ENCODE assay signal across 8 cellular contexts in the genomic region with DNA sequence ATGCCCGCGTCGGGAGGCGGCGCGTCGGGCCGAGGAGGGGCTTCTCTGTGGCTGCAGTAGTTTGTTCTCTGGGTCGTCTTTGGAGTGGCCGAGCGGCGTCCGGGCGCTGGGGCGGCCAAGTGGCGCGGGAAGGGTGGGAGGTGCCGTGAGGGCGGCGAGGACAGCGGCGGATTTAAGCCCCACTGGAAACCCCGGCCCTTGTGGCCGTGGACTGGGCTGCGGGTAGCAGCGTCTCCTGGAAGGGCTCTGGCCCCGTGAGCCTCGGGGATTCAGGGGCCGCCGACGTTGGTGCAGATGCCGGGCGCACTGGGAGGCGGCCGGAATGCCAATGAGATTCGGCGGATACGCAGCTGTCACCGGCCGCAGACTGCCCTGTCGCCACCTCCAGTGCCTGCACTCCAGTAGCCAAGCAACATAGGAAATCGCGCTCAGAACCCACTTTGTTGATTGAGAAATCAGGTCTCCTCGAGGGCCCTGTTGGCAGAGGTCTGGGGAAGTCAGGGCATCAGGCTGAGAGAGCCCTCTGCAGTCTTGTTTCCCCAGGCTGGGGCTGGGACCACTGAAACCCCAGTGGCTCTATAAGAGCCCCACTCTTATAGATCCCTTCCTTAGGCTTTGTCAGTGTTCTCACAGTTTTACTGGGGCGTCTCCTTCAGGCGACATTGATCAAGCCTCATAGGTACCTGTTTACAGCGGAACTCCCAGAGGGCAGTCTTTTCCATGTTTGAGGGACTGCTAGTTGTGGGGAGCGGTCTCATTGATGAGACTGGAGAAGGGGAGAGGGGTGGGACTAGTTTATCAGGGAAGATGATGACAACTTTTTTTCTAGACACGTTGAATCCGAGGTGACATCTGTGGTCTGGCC. TPM values are rescaled to one million over a fixed set of nuclear protein-coding genes. Genes with fewer than 3 reads are reported as not detected.
A peak's percentile ranks its signal among the peaks of the same experiment; 100 is the strongest.
DNase-seq lines count a peak whose midpoint lies in the region; ATAC-seq, FAIRE-seq and TF ChIP-seq lines count a peak whose summit lies in the region.

No MANE protein-coding gene starts in this region.

- H3K27me3 ChIP-seq in PC-9 (ENCODE audit: insufficient read depth, low read depth) (no peaks in the 10 kb centered on the region), bronchial epithelial cell (ENCODE audit: control insufficient read depth, insufficient read depth, low read length) (no peaks in the 10 kb centered on the region)

- H3K9me3 ChIP-seq in PC-9 (ENCODE audit: insufficient read depth, low read depth) (no peaks in the 10 kb centered on the region), kidney (ENCODE audit: control insufficient read depth in 1 of 2, low read length in 2 of 2) (no peaks in the 10 kb centered on the region)

- POLR2A ChIA-PET in PC-9 (lab: Charles Lee; ENCODE audit: unreplicated experiment): no interaction called here

- H3K27ac ChIP-seq in 22Rv1: peak overlapping the region; percentile 93
- H3K27ac ChIP-seq in PC-9: peak overlapping the region; percentile 42
- H3K27ac ChIP-seq in kidney (ENCODE audit: low read depth in 2 of 2, low read length in 2 of 2): peak overlapping the region; percentile 97 to 99

- H3K4me2 ChIP-seq in PC-9: peak overlapping the region; percentile 81

- intact Hi-C loops in PC-9 (cut with micrococcal nuclease; ENCODE audit: unreplicated experiment) (loop anchor here (1.0 kb wide), 1 partner anchor 59 kb away; the partner anchor contains the start of gene NAPB), kidney (cut with DNase I) (no loop called here)

- H3K4me3 Mint-ChIP-seq in stimulated activated memory B cell treated with anti-CD40 and anti-IgM and Interleukin-4, amounts not matched to agents 10 μg/mL and 1 μg/mL and 100 μg/mL, for 72 hours: peak overlapping the region; percentile 97

- H2AFZ ChIP-seq in PC-9: peak overlapping the region; percentile 88

- peak; percentile 3 for ATAC-seq in HG03025 (IDR thresholded peaks at IDR 0.05; ENCODE audit: low FRiP score, unreplicated experiment)
- ATAC-seq in stimulated activated memory B cell treated with anti-CD40 and anti-IgM and Interleukin-4, amounts not matched to agents 10 μg/mL and 1 μg/mL and 100 μg/mL, for 72 hours: peak; percentile 0
- ATAC-seq in omental fat pad (ENCODE audit: low FRiP score): no peak

- H4K20me1 ChIP-seq in PC-9 (ENCODE audit: insufficient read depth): 0 out of 2 replicates have a peak, but pooled peaks cover 10% of the 10 kb centered on the region

- TF ChIP-seq CTCF in 22Rv1 (IDR thresholded peaks at IDR 0.05): no peak
- no peak for TF ChIP-seq CTCF in GM12875 (IDR thresholded peaks at IDR 0.05; ENCODE audit: borderline replicate concordance, insufficient read depth, low read depth, low read length)
- TF ChIP-seq CTCF in PC-9 (conservative IDR thresholded peaks at IDR 0.05): no peak
- TF ChIP-seq CTCF in bronchial epithelial cell (IDR thresholded peaks at IDR 0.05; ENCODE audit: insufficient read depth, low read length, severe bottlenecking): no peak
- no peak for TF ChIP-seq CTCF in kidney (IDR thresholded peaks at IDR 0.05; ENCODE audit: borderline replicate concordance, extremely low read depth, insufficient read depth)
- no peak for TF ChIP-seq CTCF in omental fat pad (IDR thresholded peaks at IDR 0.05)

- H3K4me3 ChIP-seq in GM12875 (ENCODE audit: low read depth, low read length) (peak overlapping the region; percentile 79), PC-9 (peak overlapping the region; percentile 80), bronchial epithelial cell (ENCODE audit: low read depth, low read length) (peak overlapping the region; percentile 80), kidney (ENCODE audit: low read length in 2 of 2) (peak overlapping the region; percentile 78 to 79)

- DNase-seq in PC-9: no peak
- DNase-seq in bronchial epithelial cell (ENCODE audit: low read depth): no peak
- DNase-seq in kidney: no peak
- no peak for DNase-seq in omental fat pad (ENCODE audit: low spot score)

- H3K36me3 ChIP-seq in PC-9 (ENCODE audit: low read depth): 0 out of 2 replicates have a peak, but pooled peaks cover 5% of the 10 kb centered on the region
- H3K36me3 ChIP-seq in bronchial epithelial cell (ENCODE audit: control insufficient read depth, insufficient read depth, low read length): peaks cover 6% of the 10 kb centered on the region
- H3K36me3 ChIP-seq in kidney (ENCODE audit: control insufficient read depth in 1 of 2, insufficient read depth in 2 of 2, low read length in 2 of 2): peaks cover 3 to 5% of the 10 kb centered on the region in 2 donors

- H3K9ac ChIP-seq in kidney (ENCODE audit: low read length in 2 of 2): peak overlapping the region; percentile 78 to 90

- H3K36me3 Mint-ChIP-seq in stimulated activated memory B cell treated with anti-CD40 and anti-IgM and Interleukin-4, amounts not matched to agents 10 μg/mL and 1 μg/mL and 100 μg/mL, for 72 hours: peaks cover 17% of the 10 kb centered on the region

- FAIRE-seq in bronchial epithelial cell (lab: Jason Lieb, UNC): no peak
- no peak for FAIRE-seq in kidney (lab: Jason Lieb, UNC)

- no peaks in the 10 kb centered on the region for H3K9me3 Mint-ChIP-seq in stimulated activated memory B cell treated with anti-CD40 and anti-IgM and Interleukin-4, amounts not matched to agents 10 μg/mL and 1 μg/mL and 100 μg/mL, for 72 hours

- BruUV-seq in PC-9 (replicated peaks; lab: Mats Ljungman, UMichigan): no TSS peak

- peaks cover 54% of the 10 kb centered on the region for H3K79me2 ChIP-seq in PC-9 (ENCODE audit: low read depth)

- no peaks in the 10 kb centered on the region for H3K27me3 Mint-ChIP-seq in stimulated activated memory B cell treated with anti-CD40 and anti-IgM and Interleukin-4, amounts not matched to agents 10 μg/mL and 1 μg/mL and 100 μg/mL, for 72 hours

- CTCF ChIA-PET in PC-9 (lab: Charles Lee): no interaction called here

- H3K4me1 Mint-ChIP-seq in stimulated activated memory B cell treated with anti-CD40 and anti-IgM and Interleukin-4, amounts not matched to agents 10 μg/mL and 1 μg/mL and 100 μg/mL, for 72 hours: peaks cover 55% of the 10 kb centered on the region

- H3K4me1 ChIP-seq in PC-9 (replicated peaks; ENCODE audit: insufficient read depth): peaks cover 37% of the 10 kb centered on the region
- peaks cover 28 to 31% of the 10 kb centered on the region in 2 donors for H3K4me1 ChIP-seq in kidney (ENCODE audit: control insufficient read depth in 1 of 2, insufficient read depth in 1 of 2, low read depth in 1 of 2, low read length in 2 of 2)

- H3F3A ChIP-seq in PC-9 (ENCODE audit: insufficient read depth, low read depth): peaks cover 20% of the 10 kb centered on the region

- H3K27ac Mint-ChIP-seq in stimulated activated memory B cell treated with anti-CD40 and anti-IgM and Interleukin-4, amounts not matched to agents 10 μg/mL and 1 μg/mL and 100 μg/mL, for 72 hours: peak overlapping the region; percentile 95

- no peaks in the 10 kb centered on the region for H3K9me2 ChIP-seq in PC-9 (ENCODE audit: insufficient read depth)

RNA-seq across cellular contexts. Expression of gene GZF1, which starts 0.6 kb away (rescaled TPM):
- total RNA-seq in PC-9 (2021) (8.1 and 11.1 TPM in 2 replicates), bronchial epithelial cell (16.6 and 28.0 TPM in 2 replicates), kidney (14.1 TPM), omental fat pad (10 to 100 TPM; 12.7 to 29.0 (median 18.8) TPM)
- polyA plus RNA-seq in kidney (ENCODE audit: insufficient read depth, low read depth, low replicate concordance): 7.7 TPM

RNA-seq across cellular contexts. Expression of gene NXT1, which starts 12.0 kb away (rescaled TPM):
- total RNA-seq in PC-9 (2021) (29.8 and 30.9 TPM in 2 replicates), bronchial epithelial cell (38.5 and 61.9 TPM in 2 replicates), kidney (17.6 TPM), omental fat pad (10 to 100 TPM; 17.5 to 95.0 (median 33.3) TPM)
- polyA plus RNA-seq in kidney (ENCODE audit: insufficient read depth, low read depth, low replicate concordance): 21.4 TPM

RNA-seq across cellular contexts. Expression of gene NAPB, which starts 58.7 kb away (rescaled TPM):
- total RNA-seq in PC-9 (2021) (13.8 and 16.5 TPM in 2 replicates), bronchial epithelial cell (9.9 and 10.8 TPM in 2 replicates), kidney (9.6 TPM), omental fat pad (10 to 100 TPM in 3 of 4 donors, 1 to 10 TPM in 1; 7.0 to 14.8 (median 13.1) TPM)
- polyA plus RNA-seq in kidney (ENCODE audit: insufficient read depth, low read depth, low replicate concordance): 5.3 TPM

Comparison
In these comparisons a context has a peak if more than half of its experiments do, and no peak if none do; other contexts are left out.
1. H3K27ac ChIP-seq: peak in every context shown above with its lines; median percentile 98 in kidney; 93 in 22Rv1; 42 in PC-9.